ENCODE assay signal across 1 cellular context in genomic region chr5:167415779-167416761, GRCh38.
TF ChIP-seq lines count a peak whose summit lies in the region.

No MANE protein-coding gene starts in this region.

TF ChIP-seq in SK-N-SH, 30 proteins besides CTCF, POLR2A, EP300 and RAD21 (continued from another document):
- no peak for TF ChIP-seq IRF3 (IDR thresholded peaks at IDR 0.05; ENCODE audit: low read depth, low read length)
- TF ChIP-seq PBX3 (IDR thresholded peaks at IDR 0.05): peak; percentile 45; the same call in 1 of the 2 replicates
